ENCODE assay signal across 14 cellular contexts in the genomic region with DNA sequence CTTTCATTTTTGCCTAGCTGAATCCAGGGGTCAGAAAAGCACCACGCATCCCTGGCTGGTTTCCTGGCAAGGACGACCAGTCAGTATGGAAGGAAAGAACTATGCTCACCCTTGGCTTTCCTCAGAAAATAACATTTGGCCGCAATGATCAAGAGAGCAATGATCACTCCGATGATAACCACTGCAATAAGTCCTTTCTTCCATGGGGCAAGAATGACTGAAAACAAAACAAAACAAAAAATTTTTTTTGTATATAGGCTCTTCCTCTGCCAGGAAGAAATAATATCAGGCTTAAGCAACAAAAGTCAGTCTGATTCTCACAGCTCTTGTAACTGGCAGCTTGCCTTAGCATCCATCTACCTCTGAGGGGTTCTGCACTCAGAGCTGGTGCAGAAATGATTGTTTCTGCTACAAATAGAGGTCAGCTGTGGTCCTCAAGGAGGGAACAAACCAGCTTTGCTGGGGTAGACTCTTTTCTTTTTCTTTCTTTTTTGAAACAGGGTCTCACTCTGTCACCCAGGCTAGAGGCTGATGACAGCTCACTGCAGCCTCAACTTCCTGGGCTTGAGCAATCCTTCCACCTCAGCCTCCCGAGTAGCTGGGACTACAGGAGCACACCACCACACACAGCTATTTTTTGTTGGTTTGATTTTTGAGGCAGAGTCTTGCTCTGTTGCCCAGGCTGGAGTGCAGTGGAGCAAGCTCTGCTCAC. TPM values are rescaled to one million over a fixed set of nuclear protein-coding genes. Genes with fewer than 3 reads are reported as not detected.
DNase-seq lines count a peak whose midpoint lies in the region; ATAC-seq, FAIRE-seq and TF ChIP-seq lines count a peak whose summit lies in the region.
"Had no signal": no experiment of that assay in that cellular context is flagged by ENCODE, and none has a peak within 500 bp of the region (broad histone marks: within the 10 kb centered on the region; RNA-seq: fewer than 3 reads in every experiment).

No MANE protein-coding gene starts in this region.

- H3K36me3 Mint-ChIP-seq in activated CD8-positive, alpha-beta T cell treated with anti-CD3 and anti-CD28 coated beads for 36 hours (ENCODE audit: low read depth): peaks cover 41% of the 10 kb centered on the region
- peaks cover 81% of the 10 kb centered on the region for H3K36me3 Mint-ChIP-seq in activated CD8-positive, alpha-beta T cell treated with anti-CD3 and anti-CD28 coated beads, Interleukin-2, amount 10 ng/mL, durations not matched to agents 7 days and 5 days (ENCODE audit: low read depth)
- no peaks in the 10 kb centered on the region for H3K36me3 Mint-ChIP-seq in astrocyte (ENCODE audit: low read depth, unreplicated experiment)
- peaks cover 25% of the 10 kb centered on the region for H3K36me3 Mint-ChIP-seq in stimulated activated naive CD8-positive, alpha-beta T cell treated with anti-CD3 and anti-CD28 coated beads, Interleukin-15, Interleukin-2, amounts not matched to agents 100 ng/mL and 50 ng/mL, for 24 hours (ENCODE audit: low read depth)

- POLR2A ChIA-PET in activated CD8-positive, alpha-beta T cell treated with anti-CD3 and anti-CD28 coated beads for 36 hours (lab: Charles Lee): interaction anchor here (1.0 to 1.6 kb wide), 3 partner anchors 19 to 38 kb away, joined by 3 to 4 read pairs (median 3); no protein-coding TSS in a partner anchor
- POLR2A ChIA-PET in activated CD8-positive, alpha-beta T cell treated with anti-CD3 and anti-CD28 coated beads, Interleukin-2, amount 10 ng/mL, durations not matched to agents 7 days and 5 days (lab: Charles Lee): interaction anchor here (0.6 kb wide), 1 partner anchor 24 kb away, joined by 3 read pairs; no protein-coding TSS in a partner anchor

- no peaks in the 10 kb centered on the region for H3K9me3 ChIP-seq in astrocyte (ENCODE audit: insufficient read depth, low read depth, low read length)
- H3K9me3 ChIP-seq: esophagus squamous epithelium had no signal

- FAIRE-seq in astrocyte (lab: Jason Lieb, UNC): no peak
- FAIRE-seq: GM12878, urothelium cell line had no signal

- no peaks in the 10 kb centered on the region for H3K79me2 ChIP-seq in astrocyte (ENCODE audit: insufficient read depth, low read length)

- no peak overlapping the region for H3K4me3 Mint-ChIP-seq in activated CD8-positive, alpha-beta T cell treated with anti-CD3 and anti-CD28 coated beads for 36 hours
- no peak overlapping the region for H3K4me3 Mint-ChIP-seq in activated CD8-positive, alpha-beta T cell treated with anti-CD3 and anti-CD28 coated beads, Interleukin-2, amount 10 ng/mL, durations not matched to agents 7 days and 5 days
- H3K4me3 Mint-ChIP-seq in astrocyte (ENCODE audit: unreplicated experiment): no peak overlapping the region
- H3K4me3 Mint-ChIP-seq in stimulated activated naive CD8-positive, alpha-beta T cell treated with anti-CD3 and anti-CD28 coated beads, Interleukin-15, Interleukin-2, amounts not matched to agents 100 ng/mL and 50 ng/mL, for 24 hours: peak overlapping the region; percentile 38

- H3K4me2 ChIP-seq in astrocyte (ENCODE audit: low read length): peak overlapping the region; percentile 60
- H3K4me2 ChIP-seq: smooth muscle cell had no signal

- peaks cover 34% of the 10 kb centered on the region for H3K4me1 ChIP-seq in astrocyte (ENCODE audit: insufficient read depth, low read length)

- in situ Hi-C loops in GM13976 (cut with MboI; ENCODE audit: low sequenced_read_pairs, unreplicated experiment): no loop called here

- H3K36me3 ChIP-seq in astrocyte (ENCODE audit: insufficient read depth, low read length): no peaks in the 10 kb centered on the region
- H3K36me3 ChIP-seq: esophagus squamous epithelium had no signal

- no peak overlapping the region for H2AFZ ChIP-seq in astrocyte (ENCODE audit: low read depth, low read length)

- CTCF ChIA-PET in activated CD8-positive, alpha-beta T cell treated with anti-CD3 and anti-CD28 coated beads for 36 hours (lab: Charles Lee): interaction anchor here (1.0 to 4.2 kb wide), 6 partner anchors 34 to 66 kb away, joined by 3 to 13 read pairs (median 4); no protein-coding TSS in a partner anchor
- CTCF ChIA-PET in activated CD8-positive, alpha-beta T cell treated with anti-CD3 and anti-CD28 coated beads, Interleukin-2, amount 10 ng/mL, durations not matched to agents 7 days and 5 days (lab: Charles Lee): interaction anchor here (0.6 to 1.6 kb wide), 4 partner anchors 38 to 332 kb away, joined by 3 to 5 read pairs (median 3); no protein-coding TSS in a partner anchor

- H3K9ac ChIP-seq in astrocyte (ENCODE audit: low read length): no peak overlapping the region

- H3K27ac Mint-ChIP-seq in activated CD8-positive, alpha-beta T cell treated with anti-CD3 and anti-CD28 coated beads for 36 hours: peak overlapping the region; percentile 65
- no peak overlapping the region for H3K27ac Mint-ChIP-seq in activated CD8-positive, alpha-beta T cell treated with anti-CD3 and anti-CD28 coated beads, Interleukin-2, amount 10 ng/mL, durations not matched to agents 7 days and 5 days
- H3K27ac Mint-ChIP-seq in astrocyte (ENCODE audit: unreplicated experiment): no peak overlapping the region
- peak overlapping the region; percentile 86 for H3K27ac Mint-ChIP-seq in stimulated activated naive CD8-positive, alpha-beta T cell treated with anti-CD3 and anti-CD28 coated beads, Interleukin-15, Interleukin-2, amounts not matched to agents 100 ng/mL and 50 ng/mL, for 24 hours

- no peak overlapping the region for H3K4me3 ChIP-seq in astrocyte (ENCODE audit: insufficient read depth, low read depth, low read length)
- H3K4me3 ChIP-seq: esophagus squamous epithelium, GM12878, smooth muscle cell had no signal

- peak; percentile 22 for ATAC-seq in activated CD8-positive, alpha-beta T cell treated with anti-CD3 and anti-CD28 coated beads for 36 hours
- ATAC-seq in activated CD8-positive, alpha-beta T cell treated with anti-CD3 and anti-CD28 coated beads, Interleukin-2, amount 10 ng/mL, durations not matched to agents 7 days and 5 days: no peak
- peak; percentile 36 for ATAC-seq in left ventricle myocardium superior
- ATAC-seq: GM12878 had no signal

- no peaks in the 10 kb centered on the region for H3K9me3 Mint-ChIP-seq in activated CD8-positive, alpha-beta T cell treated with anti-CD3 and anti-CD28 coated beads for 36 hours
- no peaks in the 10 kb centered on the region for H3K9me3 Mint-ChIP-seq in activated CD8-positive, alpha-beta T cell treated with anti-CD3 and anti-CD28 coated beads, Interleukin-2, amount 10 ng/mL, durations not matched to agents 7 days and 5 days (ENCODE audit: insufficient read depth)
- H3K9me3 Mint-ChIP-seq in astrocyte (ENCODE audit: unreplicated experiment): no peaks in the 10 kb centered on the region
- no peaks in the 10 kb centered on the region for H3K9me3 Mint-ChIP-seq in stimulated activated naive CD8-positive, alpha-beta T cell treated with anti-CD3 and anti-CD28 coated beads, Interleukin-15, Interleukin-2, amounts not matched to agents 100 ng/mL and 50 ng/mL, for 24 hours

- H4K20me1 ChIP-seq in astrocyte (ENCODE audit: insufficient read depth, low read length): no peaks in the 10 kb centered on the region

- H3K27me3 Mint-ChIP-seq in activated CD8-positive, alpha-beta T cell treated with anti-CD3 and anti-CD28 coated beads for 36 hours: no peaks in the 10 kb centered on the region
- no peaks in the 10 kb centered on the region for H3K27me3 Mint-ChIP-seq in activated CD8-positive, alpha-beta T cell treated with anti-CD3 and anti-CD28 coated beads, Interleukin-2, amount 10 ng/mL, durations not matched to agents 7 days and 5 days (ENCODE audit: low read depth)
- peaks cover 10% of the 10 kb centered on the region for H3K27me3 Mint-ChIP-seq in astrocyte (ENCODE audit: low read depth, unreplicated experiment)
- H3K27me3 Mint-ChIP-seq in stimulated activated naive CD8-positive, alpha-beta T cell treated with anti-CD3 and anti-CD28 coated beads, Interleukin-15, Interleukin-2, amounts not matched to agents 100 ng/mL and 50 ng/mL, for 24 hours: no peaks in the 10 kb centered on the region

- TF ChIP-seq CTCF in activated CD8-positive, alpha-beta T cell treated with anti-CD3 and anti-CD28 coated beads for 36 hours (IDR thresholded peaks at IDR 0.05): no peak
- TF ChIP-seq CTCF in astrocyte (IDR thresholded peaks at IDR 0.05; ENCODE audit: insufficient read depth, low read depth, low read length) (no peak), GM13976 (IDR thresholded peaks at IDR 0.05; ENCODE audit: borderline replicate concordance, control extremely low read depth, extremely low read depth, insufficient read depth, missing control alignments) (no peak)

- H3K27me3 ChIP-seq in astrocyte (ENCODE audit: insufficient read depth, low read length): peaks cover 3% of the 10 kb centered on the region
- H3K27me3 ChIP-seq: esophagus squamous epithelium had no signal

- intact Hi-C loops in activated CD8-positive, alpha-beta T cell treated with anti-CD3 and anti-CD28 coated beads for 36 hours (cut with micrococcal nuclease): loop anchor here (5.0 kb wide), 1 partner anchor 37 kb away; the partner anchor contains the start of gene PECAM1
- intact Hi-C loops in left ventricle myocardium superior (cut with micrococcal nuclease): no loop called here

- no peak overlapping the region for H3K27ac ChIP-seq in astrocyte (ENCODE audit: low read depth, low read length)

- DNase-seq in activated CD8-positive, alpha-beta T cell treated with anti-CD3 and anti-CD28 coated beads for 36 hours: no peak
- no peak for DNase-seq in activated CD8-positive, alpha-beta T cell treated with anti-CD3 and anti-CD28 coated beads, Interleukin-2, amount 10 ng/mL, durations not matched to agents 7 days and 5 days
- DNase-seq in astrocyte (ENCODE audit: low read depth) (peak; percentile 65), left ventricle myocardium superior (no peak), amygdala (lab: John Stamatoyannopoulos, UW) (no peak), GM13976 (ENCODE audit: low spot score) (no peak)
- DNase-seq in stimulated activated CD4-positive, alpha-beta T cell treated with anti-CD3 and anti-CD28 coated beads, Interleukin-2, amount 100 ng/mL, for 24 hours: no peak
- DNase-seq: activated CD4-positive, CD25-positive, alpha-beta regulatory T cell; esophagus squamous epithelium; NCI-H2029 treated with DMSO at 0.1 percent for 48 hours had no signal

- H3K4me1 Mint-ChIP-seq in activated CD8-positive, alpha-beta T cell treated with anti-CD3 and anti-CD28 coated beads for 36 hours (ENCODE audit: low read depth): peaks cover 38% of the 10 kb centered on the region
- peaks cover 32% of the 10 kb centered on the region for H3K4me1 Mint-ChIP-seq in activated CD8-positive, alpha-beta T cell treated with anti-CD3 and anti-CD28 coated beads, Interleukin-2, amount 10 ng/mL, durations not matched to agents 7 days and 5 days (ENCODE audit: low read depth)
- H3K4me1 Mint-ChIP-seq in astrocyte (ENCODE audit: low read depth, unreplicated experiment): peaks cover 12% of the 10 kb centered on the region
- H3K4me1 Mint-ChIP-seq in stimulated activated naive CD8-positive, alpha-beta T cell treated with anti-CD3 and anti-CD28 coated beads, Interleukin-15, Interleukin-2, amounts not matched to agents 100 ng/mL and 50 ng/mL, for 24 hours (ENCODE audit: low read depth): peaks cover 48% of the 10 kb centered on the region

RNA-seq across cellular contexts. Expression of gene PECAM1, which starts 35.7 kb away (rescaled TPM):
- total RNA-seq in activated CD8-positive, alpha-beta T cell treated with anti-CD3 and anti-CD28 coated beads for 36 hours: 10 to 100 TPM; 58.2 to 64.4 TPM
- 100 to 1,000 TPM; 188 to 197 TPM for total RNA-seq in activated CD8-positive, alpha-beta T cell treated with anti-CD3 and anti-CD28 coated beads, Interleukin-2, amount 10 ng/mL, durations not matched to agents 7 days and 5 days
- 0.02 and 0.05 TPM in 2 replicates for total RNA-seq in astrocyte
- 112 TPM for total RNA-seq in left ventricle myocardium superior
- total RNA-seq: smooth muscle cell had no signal

Comparison
In these comparisons a context has a peak if more than half of its experiments do, and no peak if none do; other contexts are left out.
1. H3K27ac Mint-ChIP-seq: peak in activated CD8-positive, alpha-beta T cell treated with anti-CD3 and anti-CD28 coated beads for 36 hours (single experiment) and stimulated activated naive CD8-positive, alpha-beta T cell treated with anti-CD3 and anti-CD28 coated beads, Interleukin-15, Interleukin-2, amounts not matched to agents 100 ng/mL and 50 ng/mL, for 24 hours (single experiment); none in activated CD8-positive, alpha-beta T cell treated with anti-CD3 and anti-CD28 coated beads, Interleukin-2, amount 10 ng/mL, durations not matched to agents 7 days and 5 days (single experiment) and astrocyte (single experiment).
2. RNA of gene PECAM1, which starts 35.7 kb away (total RNA-seq): 188 to 197 TPM in activated CD8-positive, alpha-beta T cell treated with anti-CD3 and anti-CD28 coated beads, Interleukin-2, amount 10 ng/mL, durations not matched to agents 7 days and 5 days, 112 TPM in left ventricle myocardium superior (single experiment) and 58.2 to 64.4 TPM in activated CD8-positive, alpha-beta T cell treated with anti-CD3 and anti-CD28 coated beads for 36 hours; 0.02 to 0.05 TPM in astrocyte; every median in the first group is over 10 times any median in the second.